ENCODE assay signal across 4 cellular contexts in genomic region chr19:7028790-7029189, GRCh38. TPM values are rescaled to one million over a fixed set of nuclear protein-coding genes. Genes with fewer than 3 reads are reported as not detected.
"Had no signal": no experiment of that assay in that cellular context is flagged by ENCODE, and none has a peak within 500 bp of the region (broad histone marks: within the 10 kb centered on the region; RNA-seq: fewer than 3 reads in every experiment).

No MANE protein-coding gene starts in this region.

RNA-seq across cellular contexts. Expression of gene MBD3L5, which starts 1.6 kb away (rescaled TPM):
- total RNA-seq: LHCN-M2, M059J, MCF 10A, NCI-H460 had no signal

RNA-seq across cellular contexts. Expression of gene MBD3L2B, which starts 7.6 kb away (rescaled TPM):
- total RNA-seq: LHCN-M2, M059J, MCF 10A, NCI-H460 had no signal

RNA-seq across cellular contexts. Expression of gene MBD3L4, which starts 11.2 kb away (rescaled TPM):
- total RNA-seq: LHCN-M2, M059J, MCF 10A, NCI-H460 had no signal

RNA-seq across cellular contexts. Expression of gene MBD3L2, which starts 20.3 kb away (rescaled TPM):
- total RNA-seq: LHCN-M2, M059J, MCF 10A, NCI-H460 had no signal

RNA-seq across cellular contexts. Expression of gene MBD3L3, which starts 29.7 kb away (rescaled TPM):
- total RNA-seq: LHCN-M2, M059J, MCF 10A, NCI-H460 had no signal
